ENCODE assay signal across 9 cellular contexts in genomic region chr7:138865843-138866242, GRCh38.
DNase-seq lines count a peak whose midpoint lies in the region; ATAC-seq and TF ChIP-seq lines count a peak whose summit lies in the region.
"Had no signal": no experiment of that assay in that cellular context is flagged by ENCODE, and none has a peak within 500 bp of the region (broad histone marks: within the 10 kb centered on the region; RNA-seq: fewer than 3 reads in every experiment).

No MANE protein-coding gene starts in this region.

- no peak for TF ChIP-seq POLR2A in esophagus muscularis mucosa (IDR thresholded peaks at IDR 0.05; ENCODE audit: low read depth)

- H3K27me3 ChIP-seq in GM06990 (replicated peaks; ENCODE audit: control insufficient read depth, insufficient read depth, low read length) (no peaks in the 10 kb centered on the region), HL-60 (ENCODE audit: insufficient read depth, poor library complexity, severe bottlenecking) (no peaks in the 10 kb centered on the region), hepatocyte (no peaks in the 10 kb centered on the region), esophagus muscularis mucosa (no peaks in the 10 kb centered on the region)
- H3K27me3 ChIP-seq: adrenal gland had no signal

- no peak overlapping the region for H3K4me2 ChIP-seq in hepatocyte

- H3K27ac ChIP-seq in HL-60 (replicated peaks) (no peak overlapping the region), hepatocyte (no peak overlapping the region), esophagus muscularis mucosa (replicated peaks in 1 of 4) (no peak overlapping the region)
- H3K27ac ChIP-seq: adrenal gland had no signal

- H3K4me3 ChIP-seq in GM06990 (replicated peaks; ENCODE audit: low read depth, low read length), result no peak overlapping the region
- no peak overlapping the region for H3K4me3 ChIP-seq in HL-60 (replicated peaks; ENCODE audit: insufficient read depth, low read length)
- H3K4me3 ChIP-seq in hepatocyte, result no peak overlapping the region
- no peak overlapping the region for H3K4me3 ChIP-seq in esophagus muscularis mucosa
- H3K4me3 ChIP-seq: adrenal gland had no signal

- no peak overlapping the region for H2AFZ ChIP-seq in hepatocyte

- H4K20me1 ChIP-seq in hepatocyte (ENCODE audit: insufficient read depth, poor library complexity, severe bottlenecking), result no peaks in the 10 kb centered on the region

- no peaks in the 10 kb centered on the region for H3K9me2 ChIP-seq in hepatocyte (replicated peaks; ENCODE audit: insufficient read depth)

- 93% methylated on average over 4 of the region's 4 CpGs for WGBS in hepatocyte (ENCODE audit: low lambda C conversion rate, missing lambda C conversion rate)
- WGBS in esophagus muscularis mucosa, result 83% methylated on average over 4 of the region's 4 CpGs

- peak; percentile 65 for TF ChIP-seq CTCF in GM06990 (IDR thresholded peaks at IDR 0.05; ENCODE audit: insufficient read depth, low read length, poor library complexity, severe bottlenecking)
- peak; percentile 76 for TF ChIP-seq CTCF in HL-60 (IDR thresholded peaks at IDR 0.05; ENCODE audit: insufficient read depth, low read length)
- TF ChIP-seq CTCF in hepatocyte (IDR thresholded peaks at IDR 0.05; ENCODE audit: poor library complexity), result peak; percentile 15
- TF ChIP-seq CTCF in esophagus muscularis mucosa (IDR thresholded peaks at IDR 0.05), result no peak

- no peak for TF ChIP-seq EP300 in esophagus muscularis mucosa (IDR thresholded peaks at IDR 0.05)

- ATAC-seq in HG03097 (IDR thresholded peaks at IDR 0.05; ENCODE audit: low FRiP score, unreplicated experiment), result no peak

- DNase-seq in GM06990 (ENCODE audit: extremely low read depth, insufficient read length) (no peak), HL-60 (ENCODE audit: low read depth in 1 of 2, low spot score in 1 of 2) (peak; percentile 33 to 57), hepatocyte (ENCODE audit: low spot score) (no peak), COR-L47 (lab: John Stamatoyannopoulos, UW) (no peak), esophagus muscularis mucosa (ENCODE audit: extremely low spot score) (no peak), cortex of kidney (lab: John Stamatoyannopoulos, UW) (no peak)
- peak; percentile 19 for DNase-seq in activated CD4-positive, alpha-beta T cell treated with anti-CD3 and anti-CD28 coated beads for 1 hour

- no peaks in the 10 kb centered on the region for H3K79me2 ChIP-seq in hepatocyte

- intact Hi-C loops in esophagus muscularis mucosa (cut with DNase I), result no loop called here

- H3K9me3 ChIP-seq in hepatocyte (ENCODE audit: low read depth) (no peaks in the 10 kb centered on the region), esophagus muscularis mucosa (no peaks in the 10 kb centered on the region)
- H3K9me3 ChIP-seq: adrenal gland had no signal

- H3K36me3 ChIP-seq in GM06990 (ENCODE audit: control insufficient read depth, insufficient read depth, low read length) (no peaks in the 10 kb centered on the region; the same call in 1 of the 2 replicates), hepatocyte (replicated peaks; ENCODE audit: insufficient read depth, low read depth) (no peaks in the 10 kb centered on the region), esophagus muscularis mucosa (peaks cover 0 to 47% (median 24%) of the 10 kb centered on the region in 4 donors)

- H3K4me1 ChIP-seq in hepatocyte (ENCODE audit: insufficient read depth) (no peaks in the 10 kb centered on the region), esophagus muscularis mucosa (no peaks in the 10 kb centered on the region)
- H3K4me1 ChIP-seq: adrenal gland had no signal

Comparison
In these comparisons a context has a peak if more than half of its experiments do, and no peak if none do; other contexts are left out.
1. DNase-seq: peak in HL-60 (2 of 2) and activated CD4-positive, alpha-beta T cell treated with anti-CD3 and anti-CD28 coated beads for 1 hour (single experiment); none in GM06990 (single experiment), hepatocyte (single experiment), COR-L47 (single experiment), esophagus muscularis mucosa (single experiment) and cortex of kidney (single experiment).
2. CTCF ChIP-seq: peak in GM06990 (single experiment), HL-60 (single experiment) and hepatocyte (single experiment); none in esophagus muscularis mucosa (0 of 3).